In genomic region chr17:78376161-78376560, GRCh38 we compare ENCODE assay signal across 12 cellular contexts. TPM values are rescaled to one million over a fixed set of nuclear protein-coding genes. Genes with fewer than 3 reads are reported as not detected.
A peak's percentile ranks its signal among the peaks of the same experiment; 100 is the strongest.
DNase-seq lines count a peak whose midpoint lies in the region; ATAC-seq and TF ChIP-seq lines count a peak whose summit lies in the region.
"Had no signal": no experiment of that assay in that cellular context is flagged by ENCODE, and none has a peak within 500 bp of the region (broad histone marks: within the 10 kb centered on the region; RNA-seq: fewer than 3 reads in every experiment).

No MANE protein-coding gene starts in this region.

- H3K27ac Mint-ChIP-seq in chondrocyte (ENCODE audit: unreplicated experiment) (peak overlapping the region; percentile 89), mesothelial cell of epicardium (peak overlapping the region; percentile 99)
- H3K27ac Mint-ChIP-seq: T-helper 1 cell treated with Interleukin-12 subunit alpha and Interleukin-12 subunit beta and Interleukin-4 antibody, amounts not matched to agents 30 μg/mL and 1 μg/mL, for 36 hours had no signal

- H3K9me3 Mint-ChIP-seq in chondrocyte (ENCODE audit: low read depth) (no peaks in the 10 kb centered on the region), mesothelial cell of epicardium (no peaks in the 10 kb centered on the region)
- H3K9me3 Mint-ChIP-seq: T-helper 1 cell treated with Interleukin-12 subunit alpha and Interleukin-12 subunit beta and Interleukin-4 antibody, amounts not matched to agents 30 μg/mL and 1 μg/mL, for 36 hours had no signal

- no peak overlapping the region; the same call in 1 of the 2 replicates for H2AFZ ChIP-seq in PC-3 (ENCODE audit: low read length)

- H3K4me1 ChIP-seq in PC-3 (ENCODE audit: insufficient read depth, low read length) (peaks cover 56% of the 10 kb centered on the region), tibial nerve (peaks cover 0 to 61% (median 31%) of the 10 kb centered on the region in 4 donors)

- H3K4me1 Mint-ChIP-seq in chondrocyte (ENCODE audit: low read depth) (peaks cover 52% of the 10 kb centered on the region), mesothelial cell of epicardium (peaks cover 56% of the 10 kb centered on the region)

- TF ChIP-seq EP300 in tibial nerve (IDR thresholded peaks at IDR 0.05) = no peak

- H3K4me3 Mint-ChIP-seq in chondrocyte (ENCODE audit: unreplicated experiment) (no peak overlapping the region), mesothelial cell of epicardium (peak overlapping the region; percentile 2)
- H3K4me3 Mint-ChIP-seq: T-helper 1 cell treated with Interleukin-12 subunit alpha and Interleukin-12 subunit beta and Interleukin-4 antibody, amounts not matched to agents 30 μg/mL and 1 μg/mL, for 36 hours had no signal

- no peaks in the 10 kb centered on the region for H3K27me3 ChIP-seq in PC-3 (ENCODE audit: low read length)
- no peaks in the 10 kb centered on the region for H3K27me3 ChIP-seq in tibial nerve

- intact Hi-C loops in PC-3 (cut with micrococcal nuclease) = no loop called here

- H3K79me2 ChIP-seq in PC-3 (ENCODE audit: low read length) = peaks cover 27% of the 10 kb centered on the region

- 87% methylated on average over 5 of the region's 5 CpGs for WGBS in tibial nerve, 2 donors

- peaks cover 4% of the 10 kb centered on the region; the same call in 1 of the 2 replicates for H3K36me3 ChIP-seq in PC-3 (ENCODE audit: low read depth, low read length)
- no peaks in the 10 kb centered on the region for H3K36me3 ChIP-seq in tibial nerve

- H3K9ac ChIP-seq in PC-3 (ENCODE audit: low read length) = no peak overlapping the region

- no peaks in the 10 kb centered on the region for H3K9me2 ChIP-seq in PC-3 (replicated peaks; ENCODE audit: low read length)

- ATAC-seq in PC-3 = no peak
- ATAC-seq in HG02885 (IDR thresholded peaks at IDR 0.05; ENCODE audit: poor library complexity, unreplicated experiment) = no peak
- ATAC-seq in GM18907 (IDR thresholded peaks at IDR 0.05; ENCODE audit: unreplicated experiment) = no peak

- peak overlapping the region; percentile 50 for H3K4me2 ChIP-seq in PC-3 (ENCODE audit: low read length)

- H3K9me3 ChIP-seq in PC-3 (ENCODE audit: low read length) (no peaks in the 10 kb centered on the region), tibial nerve (no peaks in the 10 kb centered on the region)
- H3K9me3 ChIP-seq: mucosa of descending colon had no signal

- peaks cover 9% of the 10 kb centered on the region for H3F3A ChIP-seq in PC-3 (ENCODE audit: low read length, unreplicated experiment)

- H3K27me3 Mint-ChIP-seq in chondrocyte (ENCODE audit: low read depth) (no peaks in the 10 kb centered on the region), mesothelial cell of epicardium (ENCODE audit: low read depth) (no peaks in the 10 kb centered on the region)

- no peak for TF ChIP-seq POLR2A in tibial nerve (IDR thresholded peaks at IDR 0.05)

- peaks cover 7% of the 10 kb centered on the region; the same call in 1 of the 2 replicates for H4K20me1 ChIP-seq in PC-3 (ENCODE audit: low read length)

- TF ChIP-seq CTCF in PC-3 (conservative IDR thresholded peaks at IDR 0.05; ENCODE audit: low read depth, low read length) (no peak), chondrocyte (IDR thresholded peaks at IDR 0.05) (no peak), mesothelial cell of epicardium (IDR thresholded peaks at IDR 0.05; ENCODE audit: unreplicated experiment) (no peak), tibial nerve (IDR thresholded peaks at IDR 0.05) (no peak)

- CTCF ChIA-PET in PC-3 (lab: Charles Lee) = no interaction called here

- POLR2A ChIA-PET in PC-3 (lab: Charles Lee; ENCODE audit: unreplicated experiment) = no interaction called here

- H3K4me3 ChIP-seq in PC-3 (ENCODE audit: low read length) (no peak overlapping the region), tibial nerve (no peak overlapping the region)
- H3K4me3 ChIP-seq: mucosa of descending colon had no signal

- H3K36me3 Mint-ChIP-seq in chondrocyte (ENCODE audit: low read depth) (no peaks in the 10 kb centered on the region), mesothelial cell of epicardium (no peaks in the 10 kb centered on the region)

- DNase-seq in PC-3 (no peak), chondrocyte (ENCODE audit: low spot score) (no peak), mesothelial cell of epicardium (ENCODE audit: low spot score in 2 of 2, unreplicated experiment in 2 of 2) (no peak), tibial nerve (ENCODE audit: low spot score in 2 of 2) (no peak), NCI-H2107 treated with DMSO at 0.1 percent for 48 hours (lab: John Stamatoyannopoulos, UW; ENCODE audit: unreplicated experiment) (no peak)
- DNase-seq: activated naive CD4-positive, alpha-beta T cell treated with anti-CD3 and anti-CD28 coated beads, Interleukin-2, amount 50 U/mL, for 16 hours; mucosa of descending colon; NCI-H345; OCI-M1 had no signal

- H3K27ac ChIP-seq in PC-3 (ENCODE audit: low read length) (peak overlapping the region; percentile 71), tibial nerve (peak overlapping the region in 3 of 4 donors; percentile 21 to 81 (median 71))

- no TSS peak for BruUV-seq in PC-3 (replicated peaks; lab: Mats Ljungman, UMichigan)

RNA-seq across cellular contexts. Expression of gene PGS1, which starts 2.3 kb away (rescaled TPM):
- total RNA-seq in PC-3 (2014; rRNA removed) = 40.6 and 47.0 TPM in 2 replicates
- total RNA-seq in chondrocyte = 22.1 to 30.4 TPM (median 22.7 TPM) in 3 replicates
- total RNA-seq in mesothelial cell of epicardium = 62.0 to 66.5 TPM (median 62.3 TPM) in 3 replicates
- total RNA-seq in tibial nerve = 100 to 1,000 TPM in 1 of 4 donors, 10 to 100 TPM in 3; 41.9 to 105 (median 53.2) TPM

RNA-seq across cellular contexts. Expression of gene SOCS3, which starts 16.3 kb away (rescaled TPM):
- total RNA-seq in PC-3 (2014; rRNA removed) (103 and 125 TPM in 2 replicates), chondrocyte (13.6 to 26.2 TPM (median 14.4 TPM) in 3 replicates), mesothelial cell of epicardium (45.7 to 50.0 TPM (median 49.8 TPM) in 3 replicates), tibial nerve (10 to 100 TPM; 23.7 to 76.5 (median 59.7) TPM)
